Comparison of ENCODE assay signal across 8 cellular contexts in the genomic region with DNA sequence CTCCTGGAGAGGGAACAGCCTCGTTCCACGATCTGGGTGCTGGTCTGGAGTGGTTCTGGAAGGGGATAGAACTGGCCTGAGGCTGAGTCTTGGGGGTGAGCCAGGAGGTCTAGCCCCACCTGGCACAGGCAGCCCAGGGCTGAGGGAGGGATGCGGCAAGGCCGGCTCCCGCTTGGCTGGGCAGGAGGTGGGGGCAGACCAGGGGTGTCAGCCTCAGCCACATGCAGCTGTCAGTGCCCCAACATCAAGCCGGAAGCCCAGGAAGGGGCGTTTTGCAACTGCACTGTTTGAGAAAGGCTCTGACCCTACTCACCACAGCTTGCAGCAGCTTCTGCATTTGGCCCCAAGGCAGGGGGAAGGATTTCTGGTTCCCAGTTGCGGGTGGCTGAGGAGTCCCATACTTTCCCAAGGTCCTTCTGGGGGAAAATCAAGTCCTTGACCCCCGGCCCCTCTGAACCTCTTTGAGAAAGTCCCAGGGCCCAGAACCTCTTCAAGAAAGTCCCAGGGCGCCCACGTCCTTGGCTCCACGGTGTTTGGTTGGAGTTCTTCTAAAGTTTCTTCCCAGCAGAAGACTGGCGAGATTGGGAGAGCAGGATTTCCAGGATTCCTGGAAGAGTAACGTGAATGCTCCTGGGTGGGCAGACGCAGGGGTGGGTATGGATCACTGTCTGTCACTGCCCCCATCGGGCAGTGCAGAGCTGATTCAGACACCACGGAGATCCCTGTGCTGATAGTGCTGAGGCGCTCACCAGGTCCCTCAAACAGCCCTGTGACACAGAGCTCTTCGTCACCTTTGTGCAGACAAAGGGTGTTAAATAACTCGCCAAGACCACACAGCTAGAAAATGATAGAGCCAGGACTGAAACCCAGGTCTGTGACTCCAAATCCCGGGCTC. TPM values are rescaled to one million over a fixed set of nuclear protein-coding genes. Genes with fewer than 3 reads are reported as not detected.
DNase-seq lines count a peak whose midpoint lies in the region; ATAC-seq and TF ChIP-seq lines count a peak whose summit lies in the region.

No MANE protein-coding gene starts in this region.

- no peak overlapping the region for H2AFZ ChIP-seq in MM.1S (ENCODE audit: low read length)

- H3K4me1 Mint-ChIP-seq in progenitor cell of endocrine pancreas (ENCODE audit: low read depth): peaks cover 12% of the 10 kb centered on the region

- no peaks in the 10 kb centered on the region for H4K20me1 ChIP-seq in MM.1S (ENCODE audit: insufficient read depth, low read length)

- peak; percentile 49 for ATAC-seq in GM21529 (IDR thresholded peaks at IDR 0.05; ENCODE audit: unreplicated experiment)

- H3K9me3 Mint-ChIP-seq in progenitor cell of endocrine pancreas (ENCODE audit: low read depth): no peaks in the 10 kb centered on the region

- H3F3A ChIP-seq in MM.1S (ENCODE audit: insufficient read depth, low read length): no peaks in the 10 kb centered on the region

- H3K27ac Mint-ChIP-seq in progenitor cell of endocrine pancreas: no peak overlapping the region

- H3K4me3 Mint-ChIP-seq in progenitor cell of endocrine pancreas (ENCODE audit: low read depth): peak overlapping the region; percentile 52

- H3K9me3 ChIP-seq in MM.1S (replicated peaks; ENCODE audit: insufficient read depth, low read length): no peaks in the 10 kb centered on the region

- TF ChIP-seq CTCF in MM.1S (IDR thresholded peaks at IDR 0.05; ENCODE audit: low read length) (no peak), fibroblast of the aortic adventitia (IDR thresholded peaks at IDR 0.05; ENCODE audit: insufficient read depth, low read length) (no peak), progenitor cell of endocrine pancreas (IDR thresholded peaks at IDR 0.05; ENCODE audit: unreplicated experiment) (no peak)

- H3K27me3 Mint-ChIP-seq in progenitor cell of endocrine pancreas: peaks cover 46% of the 10 kb centered on the region

- peaks cover 28% of the 10 kb centered on the region for H3K79me2 ChIP-seq in MM.1S (ENCODE audit: low read length)

- H3K36me3 ChIP-seq in MM.1S (replicated peaks; ENCODE audit: insufficient read depth, low read length): no peaks in the 10 kb centered on the region

- H3K4me1 ChIP-seq in MM.1S (ENCODE audit: low read length): no peaks in the 10 kb centered on the region

- peak; percentile 68 for DNase-seq in Daoy (ENCODE audit: low read depth)
- no peak for DNase-seq in MM.1S
- peak; percentile 50 for DNase-seq in activated T-cell treated with anti-CD3 and anti-CD28 coated beads for 48 hours (ENCODE audit: low read depth)
- no peak for DNase-seq in fibroblast of the aortic adventitia (ENCODE audit: low read depth)
- no peak for DNase-seq in progenitor cell of endocrine pancreas (ENCODE audit: low spot score, unreplicated experiment)
- no peak for DNase-seq in DMS53 treated with DMSO at 0.1 percent for 48 hours (lab: John Stamatoyannopoulos, UW; ENCODE audit: unreplicated experiment)
- DNase-seq in NCI-H69 (lab: John Stamatoyannopoulos, UW): no peak

- no peaks in the 10 kb centered on the region for H3K36me3 Mint-ChIP-seq in progenitor cell of endocrine pancreas (ENCODE audit: insufficient read depth)

- H3K27ac ChIP-seq in MM.1S (ENCODE audit: low read length): no peak overlapping the region

- H3K4me2 ChIP-seq in MM.1S (ENCODE audit: low read depth, low read length): peak overlapping the region; percentile 94; the same call in 1 of the 2 replicates

- H3K9ac ChIP-seq in MM.1S (ENCODE audit: low read length): no peak overlapping the region

- H3K9me2 ChIP-seq in MM.1S (replicated peaks; ENCODE audit: insufficient read depth, low read length): no peaks in the 10 kb centered on the region

- peaks cover 21% of the 10 kb centered on the region for H3K27me3 ChIP-seq in MM.1S (replicated peaks; ENCODE audit: insufficient read depth, low read length)

- H3K4me3 ChIP-seq in MM.1S (ENCODE audit: low read length) (no peak overlapping the region), fibroblast of the aortic adventitia (ENCODE audit: low read depth, low read length) (peak overlapping the region; percentile 84)

RNA-seq across cellular contexts. Expression of a gene that starts 2.2 kb away (rescaled TPM):
- 73.0 and 88.0 TPM in 2 replicates for total RNA-seq in Daoy (2014; rRNA removed; shearing (Covaris generic))
- total RNA-seq in fibroblast of the aortic adventitia (ENCODE audit: low replicate concordance) (11.1 and 28.1 TPM in 2 replicates), progenitor cell of endocrine pancreas (17.8 and 19.4 TPM in 2 replicates)

RNA-seq across cellular contexts. Expression of a gene that starts 26.4 kb away (rescaled TPM):
- total RNA-seq in Daoy (2014; rRNA removed; shearing (Covaris generic)): 7.8 TPM in 1 of 2 replicates, not detected in the other
- total RNA-seq in fibroblast of the aortic adventitia (ENCODE audit: low replicate concordance) (not detected in 2 replicates), progenitor cell of endocrine pancreas (0.57 and 0.87 TPM in 2 replicates)

RNA-seq across cellular contexts. Expression of a gene that starts 44.7 kb away (rescaled TPM):
- total RNA-seq in Daoy (2014; rRNA removed; shearing (Covaris generic)): not detected in 2 replicates
- total RNA-seq in fibroblast of the aortic adventitia (ENCODE audit: low replicate concordance) (not detected in 2 replicates), progenitor cell of endocrine pancreas (not detected in 2 replicates)

Comparison
In these comparisons a context has a peak if more than half of its experiments do, and no peak if none do; other contexts are left out.
1. DNase-seq: peak in Daoy (single experiment) and activated T-cell treated with anti-CD3 and anti-CD28 coated beads for 48 hours (single experiment); none in MM.1S (single experiment), fibroblast of the aortic adventitia (single experiment), progenitor cell of endocrine pancreas (single experiment), DMS53 treated with DMSO at 0.1 percent for 48 hours (single experiment) and NCI-H69 (single experiment).